20 cellular contexts compared by ENCODE assay signal in genomic region chr10:47063858-47064257, GRCh38.
DNase-seq lines count a peak whose midpoint lies in the region; ATAC-seq and TF ChIP-seq lines count a peak whose summit lies in the region.
"Had no signal": no experiment of that assay in that cellular context is flagged by ENCODE, and none has a peak within 500 bp of the region (broad histone marks: within the 10 kb centered on the region; RNA-seq: fewer than 3 reads in every experiment).

No MANE protein-coding gene starts in this region.

- H3K27me3 Mint-ChIP-seq in osteocyte (ENCODE audit: unreplicated experiment) = peaks cover 9% of the 10 kb centered on the region
- H3K27me3 Mint-ChIP-seq in stimulated activated memory B cell treated with anti-CD40 and anti-IgM and Interleukin-4, amounts not matched to agents 10 μg/mL and 1 μg/mL and 100 μg/mL, for 72 hours = peaks cover 4% of the 10 kb centered on the region

- ATAC-seq in stimulated activated memory B cell treated with anti-CD40 and anti-IgM and Interleukin-4, amounts not matched to agents 10 μg/mL and 1 μg/mL and 100 μg/mL, for 72 hours = no peak
- ATAC-seq in GM21526 (IDR thresholded peaks at IDR 0.05; ENCODE audit: low FRiP score, unreplicated experiment) = no peak
- ATAC-seq: HepG2, Right ventricle myocardium inferior had no signal

- DNase-seq in DMS53 treated with DMSO at 0.1 percent for 48 hours (lab: John Stamatoyannopoulos, UW; ENCODE audit: unreplicated experiment) (peak; percentile 36), LNCaP clone FGC (ENCODE audit: low read depth) (peak; percentile 56), NCI-H2196 (lab: John Stamatoyannopoulos, UW; ENCODE audit: unreplicated experiment) (peak; percentile 42), osteocyte (ENCODE audit: extremely low spot score, unreplicated experiment) (peak; percentile 1), SIG-M5 treated with dmso at 0.1 percent for 504 hours (lab: John Stamatoyannopoulos, UW; ENCODE audit: unreplicated experiment) (no peak)
- DNase-seq: CD8-positive, alpha-beta memory T cell; GF-D8; H9; KBM-7; MV-4-11; NCI-H1436; NCI-H2081 treated with DMSO at 0.1 percent for 48 hours; NCI-H226; NCI-H69; NK-92 treated with Interleukin-12 subunit alpha and Interleukin-12 subunit beta, amount 100 ng/mL, for 24 hours had no signal

- H3K27ac Mint-ChIP-seq in osteocyte (ENCODE audit: unreplicated experiment) = no peak overlapping the region
- no peak overlapping the region for H3K27ac Mint-ChIP-seq in stimulated activated memory B cell treated with anti-CD40 and anti-IgM and Interleukin-4, amounts not matched to agents 10 μg/mL and 1 μg/mL and 100 μg/mL, for 72 hours
- H3K27ac Mint-ChIP-seq: CD8-positive, alpha-beta memory T cell; H9 had no signal

- H3K9me3 Mint-ChIP-seq in osteocyte (ENCODE audit: unreplicated experiment) = no peaks in the 10 kb centered on the region
- no peaks in the 10 kb centered on the region for H3K9me3 Mint-ChIP-seq in stimulated activated memory B cell treated with anti-CD40 and anti-IgM and Interleukin-4, amounts not matched to agents 10 μg/mL and 1 μg/mL and 100 μg/mL, for 72 hours
- H3K9me3 Mint-ChIP-seq: CD8-positive, alpha-beta memory T cell; H9 had no signal

- H3K4me1 Mint-ChIP-seq in osteocyte (ENCODE audit: unreplicated experiment) = no peaks in the 10 kb centered on the region
- no peaks in the 10 kb centered on the region for H3K4me1 Mint-ChIP-seq in stimulated activated memory B cell treated with anti-CD40 and anti-IgM and Interleukin-4, amounts not matched to agents 10 μg/mL and 1 μg/mL and 100 μg/mL, for 72 hours
- H3K4me1 Mint-ChIP-seq: H9 had no signal

- no peak overlapping the region for H3K4me3 Mint-ChIP-seq in osteocyte (ENCODE audit: unreplicated experiment)
- H3K4me3 Mint-ChIP-seq in stimulated activated memory B cell treated with anti-CD40 and anti-IgM and Interleukin-4, amounts not matched to agents 10 μg/mL and 1 μg/mL and 100 μg/mL, for 72 hours = no peak overlapping the region
- H3K4me3 Mint-ChIP-seq: CD8-positive, alpha-beta memory T cell; H9 had no signal

- no peak overlapping the region for H3K4me3 ChIP-seq in LNCaP clone FGC (ENCODE audit: low read depth, low read length)
- H3K4me3 ChIP-seq: BLaER1 treated with 17β-estradiol and CSF1 and Interleukin-3, amounts not matched to agents 10 nM and 100 nM had no signal

- TF ChIP-seq CTCF in LNCaP clone FGC (IDR thresholded peaks at IDR 0.05; ENCODE audit: control insufficient read depth, extremely low read depth, insufficient read depth) (no peak), osteocyte (IDR thresholded peaks at IDR 0.05) (no peak)

- no peaks in the 10 kb centered on the region for H3K36me3 Mint-ChIP-seq in osteocyte (ENCODE audit: unreplicated experiment)
- H3K36me3 Mint-ChIP-seq in stimulated activated memory B cell treated with anti-CD40 and anti-IgM and Interleukin-4, amounts not matched to agents 10 μg/mL and 1 μg/mL and 100 μg/mL, for 72 hours = no peaks in the 10 kb centered on the region
- H3K36me3 Mint-ChIP-seq: CD8-positive, alpha-beta memory T cell had no signal
